Comparison of ENCODE assay signal across 15 cellular contexts in the genomic region with DNA sequence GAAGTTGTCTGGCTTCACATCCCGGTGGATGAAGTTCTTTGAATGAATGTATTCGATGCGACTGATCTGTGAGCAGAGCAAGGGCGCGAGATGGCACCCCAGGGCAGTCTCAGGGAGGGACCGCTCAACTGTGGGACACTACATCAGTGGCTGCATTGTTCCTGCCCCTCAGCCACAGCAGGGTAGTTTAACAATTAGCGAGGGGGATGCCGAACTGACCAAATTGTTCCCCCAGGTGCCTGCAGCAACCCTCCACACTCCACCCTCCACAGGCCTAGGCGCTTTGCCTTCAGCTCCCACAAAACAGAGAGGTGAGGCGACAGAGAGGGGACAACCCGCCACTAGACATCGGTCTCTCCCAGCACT.
"Had no signal": no experiment of that assay in that cellular context is flagged by ENCODE, and none has a peak within 500 bp of the region (broad histone marks: within the 10 kb centered on the region; RNA-seq: fewer than 3 reads in every experiment).

No MANE protein-coding gene starts in this region.

- H3K27ac Mint-ChIP-seq: activated B cell treated with CpG ODN at 0.5 μM for 24 hours; activated CD4-positive, alpha-beta T cell treated with anti-CD3 and anti-CD28 coated beads, Interleukin-2, amount 10 ng/mL, durations not matched to agents 7 days and 5 days; activated naive CD8-positive, alpha-beta T cell had no signal

- DNase-seq: activated B cell treated with CpG ODN at 0.5 μM for 24 hours; activated CD4-positive, alpha-beta T cell treated with anti-CD3 and anti-CD28 coated beads, Interleukin-2, amount 10 ng/mL, durations not matched to agents 7 days and 5 days; activated CD8-positive, alpha-beta memory T cell treated with anti-CD3 and anti-CD28 coated beads for 24 hours; amniotic stem cell; mammary epithelial cell; stimulated activated CD4-positive, alpha-beta T cell treated with anti-CD3 and anti-CD28 coated beads, Interleukin-12 subunit alpha, Interleukin-12 subunit beta, amount 100 ng/mL, for 4 hours; stimulated activated CD4-positive, alpha-beta T cell treated with anti-CD3 and anti-CD28 coated beads, Interleukin-2, amount 100 ng/mL, for 24 hours; tibial artery had no signal

- H3K9me3 Mint-ChIP-seq: activated B cell treated with CpG ODN at 0.5 μM for 24 hours; activated CD4-positive, alpha-beta T cell treated with anti-CD3 and anti-CD28 coated beads, Interleukin-2, amount 10 ng/mL, durations not matched to agents 7 days and 5 days had no signal

- FAIRE-seq: colon, keratinocyte, TTC549, urothelium cell line had no signal

- H3K27me3 Mint-ChIP-seq: activated B cell treated with CpG ODN at 0.5 μM for 24 hours; activated CD4-positive, alpha-beta T cell treated with anti-CD3 and anti-CD28 coated beads, Interleukin-2, amount 10 ng/mL, durations not matched to agents 7 days and 5 days; activated naive CD8-positive, alpha-beta T cell had no signal

- H3K4me3 Mint-ChIP-seq: activated B cell treated with CpG ODN at 0.5 μM for 24 hours; activated CD4-positive, alpha-beta T cell treated with anti-CD3 and anti-CD28 coated beads, Interleukin-2, amount 10 ng/mL, durations not matched to agents 7 days and 5 days; activated naive CD8-positive, alpha-beta T cell had no signal

- H3K4me3 ChIP-seq: gastroesophageal sphincter, left lung, tibial artery had no signal

- H3K27ac ChIP-seq: left lung, tibial artery had no signal

- H3K9me3 ChIP-seq: gastroesophageal sphincter, left lung, tibial artery had no signal

- ATAC-seq: gastroesophageal sphincter, left lung had no signal

- H3K27me3 ChIP-seq: gastroesophageal sphincter, left lung, tibial artery had no signal
